ENCODE assay signal across 13 cellular contexts in genomic region chr3:98971183-98971681, GRCh38.
DNase-seq lines count a peak whose midpoint lies in the region; FAIRE-seq lines count a peak whose summit lies in the region.
"Had no signal": no experiment of that assay in that cellular context is flagged by ENCODE, and none has a peak within 500 bp of the region (broad histone marks: within the 10 kb centered on the region; RNA-seq: fewer than 3 reads in every experiment).

No MANE protein-coding gene starts in this region.

- DNase-seq in DMS53 (lab: John Stamatoyannopoulos, UW) (peak; percentile 47), HTR-8/SVneo (ENCODE audit: insufficient read length, low spot score) (peak; percentile 53), amniotic epithelial cell (ENCODE audit: low read depth) (peak; percentile 67), lung microvascular endothelial cell (ENCODE audit: low read depth in 2 of 2) (peak; percentile 72 to 94), SHP77 treated with DMSO at 0.1 percent for 48 hours (lab: John Stamatoyannopoulos, UW) (no peak), COR-L47 (lab: John Stamatoyannopoulos, UW) (no peak), HuH-7 (ENCODE audit: low spot score) (no peak), KG1 (lab: John Stamatoyannopoulos, UW) (no peak)
- DNase-seq: GOT3; hippocampal formation; NCI-H187 treated with DMSO at 0.1 percent for 48 hours; Right ventricle myocardium superior; stimulated activated naive CD4-positive, alpha-beta T cell had no signal

- peak; percentile 55 for FAIRE-seq in HTR-8/SVneo (lab: Jason Lieb, UNC)

Comparison
In these comparisons a context has a peak if more than half of its experiments do, and no peak if none do; other contexts are left out.
1. DNase-seq: peak in DMS53 (single experiment), HTR-8/SVneo (single experiment), amniotic epithelial cell (single experiment) and lung microvascular endothelial cell (2 of 2); none in SHP77 treated with DMSO at 0.1 percent for 48 hours (single experiment), COR-L47 (single experiment), HuH-7 (single experiment) and KG1 (single experiment).